In the genomic region with DNA sequence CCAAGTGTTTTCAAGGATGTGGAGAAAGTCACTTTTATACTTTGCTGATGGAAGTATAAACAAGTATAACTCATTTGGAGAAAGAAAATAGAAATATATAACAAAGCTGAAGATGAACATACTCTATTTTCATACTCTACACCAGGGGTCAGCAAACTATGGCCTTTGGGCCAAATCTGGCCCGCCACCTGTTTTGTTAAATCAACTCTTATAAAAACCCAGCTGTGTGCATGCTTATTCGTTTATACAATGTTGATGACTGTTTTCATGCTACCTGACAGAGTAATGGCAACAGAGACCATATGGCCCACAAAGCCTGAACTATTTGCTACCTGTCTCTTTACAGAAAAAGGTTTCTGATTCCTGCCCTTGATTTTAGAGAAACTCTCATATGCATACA, we compare ENCODE assay signal across 11 cellular contexts.
DNase-seq lines count a peak whose midpoint lies in the region; TF ChIP-seq lines count a peak whose summit lies in the region.
"Had no signal": no experiment of that assay in that cellular context is flagged by ENCODE, and none has a peak within 500 bp of the region (broad histone marks: within the 10 kb centered on the region; RNA-seq: fewer than 3 reads in every experiment).

No MANE protein-coding gene starts in this region.

- WGBS in mesenchymal stem cell: 67% methylated on average over 2 of the region's 2 CpGs
- 63% methylated on average over 2 of the region's 2 CpGs for WGBS in suprapubic skin

- H3K23ac ChIP-seq in mesenchymal stem cell (ENCODE audit: low read length in 2 of 2): no peak overlapping the region

- DNase-seq in DMS 273 treated with DMSO at 0.1 percent for 48 hours (lab: John Stamatoyannopoulos, UW): peak; percentile 8
- peak; percentile 64 for DNase-seq in LHCN-M2 (ENCODE audit: low read depth)
- DNase-seq in mesenchymal stem cell: peak; percentile 17
- no peak for DNase-seq in NOMO-1 (lab: John Stamatoyannopoulos, UW; ENCODE audit: unreplicated experiment in 2 of 2)
- no peak for DNase-seq in NCI-H1436 treated with DMSO at 0.1 percent for 48 hours (lab: John Stamatoyannopoulos, UW)
- no peak for DNase-seq in suprapubic skin (ENCODE audit: low spot score in 2 of 2)
- DNase-seq in central memory CD4-positive, alpha-beta T cell: no peak
- DNase-seq: activated T-cell treated with anti-CD3 and anti-CD28 coated beads, Interleukin-2, amount 50 U/mL, for 4 hours; GF-D8; NCI-H2081 treated with DMSO at 0.1 percent for 48 hours had no signal

- H3K36me3 ChIP-seq in mesenchymal stem cell (ENCODE audit: control insufficient read depth in 1 of 2, insufficient read depth in 2 of 2, low read depth in 1 of 2, low read length in 2 of 2) (no peaks in the 10 kb centered on the region), suprapubic skin (no peaks in the 10 kb centered on the region)

- no peak overlapping the region for H2BK15ac ChIP-seq in mesenchymal stem cell (ENCODE audit: low read depth, poor library complexity, severe bottlenecking)

- no peak overlapping the region for H3K4me2 ChIP-seq in mesenchymal stem cell (ENCODE audit: low read length, poor library complexity, severe bottlenecking)

- TF ChIP-seq EP300 in suprapubic skin (IDR thresholded peaks at IDR 0.05): no peak

- no peak overlapping the region for H2BK120ac ChIP-seq in mesenchymal stem cell (ENCODE audit: low read depth, low read length)

- H3K9me3 ChIP-seq in mesenchymal stem cell (ENCODE audit: control insufficient read depth, low read length) (no peaks in the 10 kb centered on the region), suprapubic skin (no peaks in the 10 kb centered on the region)

- H3K27me3 ChIP-seq in mesenchymal stem cell (ENCODE audit: control insufficient read depth in 1 of 2, insufficient read depth in 1 of 2, low read length in 2 of 2) (no peaks in the 10 kb centered on the region), suprapubic skin (no peaks in the 10 kb centered on the region)

- no peak overlapping the region for H2AK5ac ChIP-seq in mesenchymal stem cell (ENCODE audit: low read length, severe bottlenecking)

- no peak overlapping the region for H3K4me3 ChIP-seq in mesenchymal stem cell (ENCODE audit: insufficient read depth in 1 of 2, low read depth in 1 of 2, low read length in 2 of 2)
- no peak overlapping the region for H3K4me3 ChIP-seq in suprapubic skin

- H3K4ac ChIP-seq in mesenchymal stem cell (ENCODE audit: low read depth in 1 of 2, low read length in 2 of 2): no peak overlapping the region

- H4K91ac ChIP-seq in mesenchymal stem cell (ENCODE audit: low read length): no peak overlapping the region

- H3K18ac ChIP-seq in mesenchymal stem cell (ENCODE audit: low read depth in 1 of 2, low read length in 2 of 2): no peak overlapping the region

- TF ChIP-seq CTCF in VCaP (conservative IDR thresholded peaks at IDR 0.05): peak; percentile 75
- TF ChIP-seq CTCF in suprapubic skin (IDR thresholded peaks at IDR 0.05): no peak

- H3K27ac ChIP-seq in VCaP (peak overlapping the region; percentile 15; the same call in 1 of the 2 replicates), mesenchymal stem cell (ENCODE audit: low read length, poor library complexity, severe bottlenecking) (no peak overlapping the region), suprapubic skin (no peak overlapping the region)

- H4K8ac ChIP-seq in mesenchymal stem cell (ENCODE audit: low read length): no peak overlapping the region

- no peak overlapping the region for H2BK12ac ChIP-seq in mesenchymal stem cell (ENCODE audit: low read length in 2 of 2)

- TF ChIP-seq POLR2A in suprapubic skin (IDR thresholded peaks at IDR 0.05): no peak

- H3K9ac ChIP-seq in mesenchymal stem cell (ENCODE audit: low read length): no peak overlapping the region

- no peak overlapping the region for H2AFZ ChIP-seq in mesenchymal stem cell (ENCODE audit: low read depth, low read length)

- H2BK5ac ChIP-seq in mesenchymal stem cell (ENCODE audit: low read depth, low read length, poor library complexity, severe bottlenecking): no peak overlapping the region

- H3K79me1 ChIP-seq in mesenchymal stem cell (replicated peaks; ENCODE audit: low read length, poor library complexity, severe bottlenecking): no peaks in the 10 kb centered on the region

- no peak overlapping the region for H3K14ac ChIP-seq in mesenchymal stem cell (ENCODE audit: low read length in 2 of 2)

- H3K4me1 ChIP-seq in mesenchymal stem cell (ENCODE audit: control insufficient read depth, insufficient read depth, low read depth, low read length) (no peaks in the 10 kb centered on the region), suprapubic skin (peaks cover 5% of the 10 kb centered on the region)

Comparison
In these comparisons a context has a peak if more than half of its experiments do, and no peak if none do; other contexts are left out.
1. DNase-seq: peak in DMS 273 treated with DMSO at 0.1 percent for 48 hours (single experiment), LHCN-M2 (single experiment) and mesenchymal stem cell (single experiment); none in NOMO-1 (0 of 2), NCI-H1436 treated with DMSO at 0.1 percent for 48 hours (single experiment), suprapubic skin (0 of 2) and central memory CD4-positive, alpha-beta T cell (single experiment).